Comparison of ENCODE assay signal across 1 cellular context in genomic region chr9:124124729-124125589, GRCh38.
TF ChIP-seq lines count a peak whose summit lies in the region.

No MANE protein-coding gene starts in this region.

TF ChIP-seq in GM12878, 131 proteins besides CTCF, POLR2A, EP300 and RAD21 (continued from another document):
- TF ChIP-seq ZBTB4 (CRISPR knock-in tag; IDR thresholded peaks at IDR 0.05) (no peak), BCL3 (IDR thresholded peaks at IDR 0.05; ENCODE audit: borderline replicate concordance, insufficient read depth, low read depth, low read length, poor library complexity, severe bottlenecking) (peak; percentile 90), NR2F1 (conservative IDR thresholded peaks at IDR 0.05) (no peak)
TF ChIP-seq in GM12878: peak in this region for 3.
